ENCODE assay signal across 7 cellular contexts in genomic region chr2:235551965-235552364, GRCh38. TPM values are rescaled to one million over a fixed set of nuclear protein-coding genes. Genes with fewer than 3 reads are reported as not detected.
DNase-seq lines count a peak whose midpoint lies in the region; ATAC-seq and TF ChIP-seq lines count a peak whose summit lies in the region.

No MANE protein-coding gene starts in this region.

- no peak overlapping the region for H3K4me3 Mint-ChIP-seq in brain

- H3K9me3 Mint-ChIP-seq in brain = peaks cover 0 to 5% (median 0%) of the 10 kb centered on the region in 5 experiments

- H3K27me3 ChIP-seq in GM06990 (replicated peaks; ENCODE audit: control insufficient read depth, insufficient read depth, low read length) (no peaks in the 10 kb centered on the region; the same call in 1 of the 2 replicates), uterus (no peaks in the 10 kb centered on the region)

- peaks cover 76% of the 10 kb centered on the region for H3K4me1 Mint-ChIP-seq in brain

- H3K36me3 ChIP-seq in GM06990 (ENCODE audit: control insufficient read depth, insufficient read depth, low read length) (no peaks in the 10 kb centered on the region), uterus (no peaks in the 10 kb centered on the region)

- TF ChIP-seq CTCF in GM06990 (IDR thresholded peaks at IDR 0.05; ENCODE audit: insufficient read depth, low read length, poor library complexity, severe bottlenecking) (peak; percentile 31), brain (conservative IDR thresholded peaks at IDR 0.05) (peak; percentile 55 to 60), uterus (IDR thresholded peaks at IDR 0.05) (peak in 3 of 4 experiments; percentile 5 to 45 (median 31))

- H3K27ac ChIP-seq in uterus = no peak overlapping the region

- H3K4me3 ChIP-seq in GM06990 (replicated peaks; ENCODE audit: low read depth, low read length) (no peak overlapping the region), uterus (no peak overlapping the region)

- intact Hi-C loops in uterus (cut with DNase I; ENCODE audit: low total_unique reads) = no loop called here

- H3K9me3 ChIP-seq in uterus = no peaks in the 10 kb centered on the region

- H3K36me3 Mint-ChIP-seq in brain = peaks cover 4% of the 10 kb centered on the region

- no peaks in the 10 kb centered on the region for H3K27me3 Mint-ChIP-seq in brain

- DNase-seq in GM06990 (ENCODE audit: extremely low read depth, insufficient read length) (no peak), NCI-H1694 treated with DMSO at 0.1 percent for 48 hours (lab: John Stamatoyannopoulos, UW) (peak; percentile 56), islet precursor cell (peak; percentile 87), uterus (no peak)
- no peak for DNase-seq in stimulated activated CD4-positive, alpha-beta T cell treated with anti-CD3 and anti-CD28 coated beads, Interleukin-12 subunit alpha, Interleukin-12 subunit beta, amount 100 ng/mL, for 4 hours

- no peaks in the 10 kb centered on the region for H3K4me1 ChIP-seq in uterus

- TF ChIP-seq POLR2A in uterus (IDR thresholded peaks at IDR 0.05) = no peak

- peak overlapping the region in 3 of 5 experiments; percentile 7 to 71 (median 56) for H3K27ac Mint-ChIP-seq in brain

- no peak for ATAC-seq in HG03342 (IDR thresholded peaks at IDR 0.05; ENCODE audit: unreplicated experiment)

RNA-seq across cellular contexts. Expression of gene AGAP1, which starts 58.1 kb away (rescaled TPM):
- polyA plus RNA-seq in brain (ENCODE audit: insufficient read depth, low read depth, low replicate concordance) = 34.9 TPM
- total RNA-seq in uterus = 10 to 100 TPM in 3 of 4 donors, 1 to 10 TPM in 1; 5.3 to 30.6 (median 19.2) TPM

Comparison
In these comparisons a context has a peak if more than half of its experiments do, and no peak if none do; other contexts are left out.
1. DNase-seq: peak in NCI-H1694 treated with DMSO at 0.1 percent for 48 hours (single experiment) and islet precursor cell (single experiment); none in GM06990 (single experiment), uterus (0 of 2) and stimulated activated CD4-positive, alpha-beta T cell treated with anti-CD3 and anti-CD28 coated beads, Interleukin-12 subunit alpha, Interleukin-12 subunit beta, amount 100 ng/mL, for 4 hours (single experiment).
2. Peak in every context shown above with its lines, with median percentiles within 50 percentile points of each other: CTCF ChIP-seq.